Comparison of ENCODE assay signal across 17 cellular contexts in genomic region chr7:47953822-47954221, GRCh38. TPM values are rescaled to one million over a fixed set of nuclear protein-coding genes. Genes with fewer than 3 reads are reported as not detected.
DNase-seq lines count a peak whose midpoint lies in the region; ATAC-seq, FAIRE-seq and TF ChIP-seq lines count a peak whose summit lies in the region.
"Had no signal": no experiment of that assay in that cellular context is flagged by ENCODE, and none has a peak within 500 bp of the region (broad histone marks: within the 10 kb centered on the region; RNA-seq: fewer than 3 reads in every experiment).

No MANE protein-coding gene starts in this region.

- no peaks in the 10 kb centered on the region for H3K79me2 ChIP-seq in K562 (ENCODE audit: control insufficient read depth, insufficient read depth, low read length)

- ATAC-seq in GM18867 (IDR thresholded peaks at IDR 0.05; ENCODE audit: unreplicated experiment) (peak; percentile 58), GM21515 (IDR thresholded peaks at IDR 0.05; ENCODE audit: unreplicated experiment) (peak; percentile 76), HG03159 (IDR thresholded peaks at IDR 0.05; ENCODE audit: unreplicated experiment) (peak; percentile 46), K562 (peak; percentile 58), HG02970 (IDR thresholded peaks at IDR 0.05; ENCODE audit: low FRiP score, unreplicated experiment) (no peak)
- ATAC-seq: left cardiac atrium had no signal

- WGBS in K562 (ENCODE audit: insufficient coverage, low coverage, missing lambda C conversion rate) = 67% methylated on average over 4 of the region's 4 CpGs

- H3K4me3 ChIP-seq in K562 = no peak overlapping the region
- H3K4me3 ChIP-seq in left ventricle myocardium inferior = no peak overlapping the region

- no peaks in the 10 kb centered on the region; the same call in 1 of the 2 replicates for H3K9me3 ChIP-seq in K562 (replicated peaks; ENCODE audit: control insufficient read depth, insufficient read depth, low read depth, low read length)
- H3K9me3 ChIP-seq in left ventricle myocardium inferior (replicated peaks) = no peaks in the 10 kb centered on the region

- intact Hi-C loops in K562 (cut with micrococcal nuclease) (no loop called here), left ventricle myocardium inferior (cut with micrococcal nuclease) (no loop called here)

- H3K4me1 ChIP-seq in K562 (replicated peaks in 1 of 2; ENCODE audit: control insufficient read depth in 2 of 2, insufficient read depth in 2 of 2, low read length in 2 of 2) = no peaks in the 10 kb centered on the region
- H3K4me1 ChIP-seq in left ventricle myocardium inferior = peaks cover 40% of the 10 kb centered on the region

- no peak for TF ChIP-seq POLR2A in K562 (conservative IDR thresholded peaks at IDR 0.05)

- POLR2A ChIA-PET in K562 (lab: Yijun Ruan, JAX) = no interaction called here

- H4K20me1 ChIP-seq in K562 (replicated peaks; ENCODE audit: control insufficient read depth, insufficient read depth, low read length) = no peaks in the 10 kb centered on the region

- H3K9me1 ChIP-seq in K562 (ENCODE audit: control insufficient read depth, insufficient read depth, low read length) = no peaks in the 10 kb centered on the region

- no peak for FAIRE-seq in K562 (lab: Jason Lieb, UNC)

- H3K27ac ChIP-seq in K562 (ENCODE audit: extremely low read depth, low read depth, low read length) (no peak overlapping the region), left ventricle myocardium inferior (replicated peaks) (no peak overlapping the region)

- no peak overlapping the region for H3K9ac ChIP-seq in K562 (ENCODE audit: insufficient read depth in 1 of 2, low read depth in 2 of 2, low read length in 2 of 2)

- H3K36me3 ChIP-seq in K562 (ENCODE audit: control insufficient read depth, insufficient read depth, low read length) = peaks cover 16% of the 10 kb centered on the region; the same call in 1 of the 3 replicates
- peaks cover 30% of the 10 kb centered on the region for H3K36me3 ChIP-seq in left ventricle myocardium inferior

- H2AFZ ChIP-seq in K562 (ENCODE audit: low read depth, low read length) = no peak overlapping the region

- no peak for TF ChIP-seq CTCF in K562 (IDR thresholded peaks at IDR 0.05 in 2 of 3, conservative IDR thresholded peaks at IDR 0.05 in 1 of 3; ENCODE audit: insufficient read depth in 2 of 3, low read depth in 1 of 3, low read length in 3 of 3)
- TF ChIP-seq CTCF in left ventricle myocardium inferior (IDR thresholded peaks at IDR 0.05; ENCODE audit: borderline replicate concordance) = no peak

- no peak for TF ChIP-seq RAD21 in K562 (CRISPR knock-in tag; conservative IDR thresholded peaks at IDR 0.05 in 1 of 2, IDR thresholded peaks at IDR 0.05 in 1 of 2)

- DNase-seq in K562 (ENCODE audit: extremely low read depth in 1 of 4, low spot score in 3 of 4) = no peak
- DNase-seq in activated CD8-positive, alpha-beta memory T cell treated with anti-CD3 and anti-CD28 coated beads, Interleukin-2, amount 50 U/mL, for 4 hours = no peak
- DNase-seq in left ventricle myocardium inferior = no peak
- DNase-seq in T-helper 9 cell = no peak
- DNase-seq: cerebellar nuclear complex; DMS79 treated with DMSO at 0.1 percent for 48 hours; GOT3; KG1; left cardiac atrium; NCI-H187; retina; Right ventricle myocardium superior; stimulated activated naive CD4-positive, alpha-beta T cell treated with Interleukin-2 at 50 U/mL for 16 hours had no signal

- no peak overlapping the region for H3K4me2 ChIP-seq in K562 (ENCODE audit: insufficient read depth, low read length)

- in situ Hi-C loops in K562 (cut with MboI) = no loop called here

- CTCF ChIA-PET in K562 (lab: Yijun Ruan, JAX; ENCODE audit: low intra/inter-chr PET ratio) = no interaction called here

- no TSS peak for BruUV-seq in K562 (replicated peaks; lab: Mats Ljungman, UMichigan)

- H3K27me3 ChIP-seq in K562 (ENCODE audit: control insufficient read depth in 2 of 2, insufficient read depth in 2 of 2, low read length in 2 of 2) (peaks cover 3 to 14% of the 10 kb centered on the region in 2 experiments; a peak in 3 of 5 replicates), left ventricle myocardium inferior (ENCODE audit: low read depth) (no peaks in the 10 kb centered on the region)

- TF ChIP-seq EP300 in K562 (IDR thresholded peaks at IDR 0.05; ENCODE audit: low read length) = no peak

TF ChIP-seq in K562, 482 proteins besides CTCF, POLR2A, EP300 and RAD21:
- no peak for TF ChIP-seq RB1 (IDR thresholded peaks at IDR 0.05; ENCODE audit: low read depth)
- TF ChIP-seq ZBTB33 (CRISPR knock-in tag; IDR thresholded peaks at IDR 0.05) = 0 out of 2 replicates have a peak, but pooled peaks have one; percentile 37
- TF ChIP-seq JUND (IDR thresholded peaks at IDR 0.05; ENCODE audit: borderline replicate concordance, low read depth, low read length) = 0 out of 2 replicates have a peak, but pooled peaks have one; percentile 12
- TF ChIP-seq JUND (tag; IDR thresholded peaks at IDR 0.05; ENCODE audit: borderline replicate concordance, low read depth, low read length) = no peak
- TF ChIP-seq, protein P1, sequence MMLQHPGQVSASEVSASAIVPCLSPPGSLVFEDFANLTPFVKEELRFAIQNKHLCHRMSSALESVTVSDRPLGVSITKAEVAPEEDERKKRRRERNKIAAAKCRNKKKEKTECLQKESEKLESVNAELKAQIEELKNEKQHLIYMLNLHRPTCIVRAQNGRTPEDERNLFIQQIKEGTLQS (IDR thresholded peaks at IDR 0.05) = peak; percentile 52
- TF ChIP-seq, protein P1 (CRISPR knock-in tag; conservative IDR thresholded peaks at IDR 0.05) = no peak

RNA-seq across cellular contexts. Expression of gene PKD1L1, which starts 5.6 kb away (rescaled TPM):
- 0.04 TPM in 1 of 2 replicates, not detected in the other for total RNA-seq in K562 (2011; cell fraction: chromatin; rRNA removed; ENCODE audit: low replicate concordance)
- total RNA-seq in K562 (2011; cell fraction: nucleolus; rRNA removed) = not detected in 2 replicates
- not detected in 2 replicates for total RNA-seq in K562 (2011; cell fraction: nucleoplasm; rRNA removed)
- total RNA-seq in K562 (2014; rRNA removed) (not detected in 2 replicates), K562 (2014; rRNA removed; fragmentation: Illumina TruSeq; extraction: Trizol) (not detected in 2 replicates), K562 (2015; rRNA removed; fragmentation: Illumina TruSeq; extraction: Trizol) (not detected in 2 replicates), K562 (2021) (0.02 TPM in 1 of 2 replicates, not detected in the other), left ventricle myocardium inferior (1.5 TPM)
- polyA plus RNA-seq in K562 (2011; rRNA removed) (0.01 TPM in 1 of 2 replicates, not detected in the other), K562 (2014; fragmentation: Illumina TruSeq; extraction: Trizol) (0.01 TPM in 1 of 2 replicates, not detected in the other), K562 (2014; fragmentation: Nextera tagmentation; extraction: Ambion mirVana) (not detected), K562 (2014; rRNA removed) (0.04 TPM in 1 of 2 replicates, not detected in the other)
- not detected in 2 replicates for polyA plus RNA-seq in K562 (2011; cell fraction: cytosol; rRNA removed)
- 0.01 and 0.03 TPM in 2 replicates for polyA plus RNA-seq in K562 (2011; cell fraction: nucleus; rRNA removed)
- polyA plus RNA-seq in K562 (2012) = 0.03 TPM in 1 of 2 replicates, not detected in the other
- polyA minus RNA-seq in K562 (2011; rRNA and poly(A)+ RNA removed) = not detected in 2 replicates
- polyA minus RNA-seq in K562 (2011; cell fraction: cytosol; rRNA and poly(A)+ RNA removed) = not detected in 2 replicates
- polyA minus RNA-seq in K562 (2011; cell fraction: nucleus; rRNA and poly(A)+ RNA removed) = under 0.01 TPM in 1 of 2 replicates, not detected in the other

RNA-seq across cellular contexts. Expression of gene HUS1, which starts 25.6 kb away (rescaled TPM):
- 34.7 and 59.2 TPM in 2 replicates for total RNA-seq in K562 (2011; cell fraction: chromatin; rRNA removed; ENCODE audit: low replicate concordance)
- total RNA-seq in K562 (2011; cell fraction: nucleolus; rRNA removed) = 25.5 and 27.2 TPM in 2 replicates
- 39.0 and 46.1 TPM in 2 replicates for total RNA-seq in K562 (2011; cell fraction: nucleoplasm; rRNA removed)
- total RNA-seq in K562 (2014; rRNA removed) (9.8 and 11.5 TPM in 2 replicates), K562 (2014; rRNA removed; fragmentation: Illumina TruSeq; extraction: Trizol) (14.5 and 15.8 TPM in 2 replicates), K562 (2015; rRNA removed; fragmentation: Illumina TruSeq; extraction: Trizol) (16.0 and 17.1 TPM in 2 replicates), K562 (2021) (15.3 and 19.8 TPM in 2 replicates), left ventricle myocardium inferior (26.4 TPM)
- polyA plus RNA-seq in K562 (2011; rRNA removed) (14.3 and 17.1 TPM in 2 replicates), K562 (2014; fragmentation: Illumina TruSeq; extraction: Trizol) (16.5 and 20.8 TPM in 2 replicates), K562 (2014; fragmentation: Nextera tagmentation; extraction: Ambion mirVana) (10 to 100 TPM; 25.2 to 27.0 TPM), K562 (2014; rRNA removed) (14.7 and 15.9 TPM in 2 replicates)
- 6.6 and 10.8 TPM in 2 replicates for polyA plus RNA-seq in K562 (2011; cell fraction: cytosol; rRNA removed)
- polyA plus RNA-seq in K562 (2011; cell fraction: nucleus; rRNA removed) = 11.5 and 11.6 TPM in 2 replicates
- 12.0 and 13.5 TPM in 2 replicates for polyA plus RNA-seq in K562 (2012)
- 31.4 and 32.2 TPM in 2 replicates for polyA minus RNA-seq in K562 (2011; rRNA and poly(A)+ RNA removed)
- polyA minus RNA-seq in K562 (2011; cell fraction: cytosol; rRNA and poly(A)+ RNA removed) = 10.0 and 12.7 TPM in 2 replicates
- 18.6 and 20.5 TPM in 2 replicates for polyA minus RNA-seq in K562 (2011; cell fraction: nucleus; rRNA and poly(A)+ RNA removed)
